16 cellular contexts compared by ENCODE assay signal in genomic region chr9:136645343-136645902, GRCh38. TPM values are rescaled to one million over a fixed set of nuclear protein-coding genes. Genes with fewer than 3 reads are reported as not detected.
DNase-seq lines count a peak whose midpoint lies in the region; ATAC-seq and TF ChIP-seq lines count a peak whose summit lies in the region.
"Had no signal": no experiment of that assay in that cellular context is flagged by ENCODE, and none has a peak within 500 bp of the region (broad histone marks: within the 10 kb centered on the region; RNA-seq: fewer than 3 reads in every experiment).

No MANE protein-coding gene starts in this region.

- TF ChIP-seq CTCF in GM12865 (IDR thresholded peaks at IDR 0.05; ENCODE audit: insufficient read depth, low read depth, low read length, missing control alignments) = no peak
- no peak for TF ChIP-seq CTCF in coronary artery (IDR thresholded peaks at IDR 0.05)
- no peak for TF ChIP-seq CTCF in lower lobe of right lung (IDR thresholded peaks at IDR 0.05)
- no peak for TF ChIP-seq CTCF in stomach (IDR thresholded peaks at IDR 0.05)

- ATAC-seq in lower lobe of right lung = no peak
- ATAC-seq in HG02852 (IDR thresholded peaks at IDR 0.05; ENCODE audit: unreplicated experiment) = no peak
- no peak for ATAC-seq in GM21786 (IDR thresholded peaks at IDR 0.05; ENCODE audit: unreplicated experiment)

- no peak for TF ChIP-seq POLR2A in stomach (IDR thresholded peaks at IDR 0.05)

- intact Hi-C loops in lower lobe of right lung (cut with DNase I) = no loop called here
- intact Hi-C loops in stomach (cut with DNase I; ENCODE audit: low total_unique reads) = no loop called here
- intact Hi-C loops in head of caudate nucleus (cut with DNase I) = no loop called here

- H3K27me3 ChIP-seq in lower lobe of right lung (ENCODE audit: low read depth) (no peaks in the 10 kb centered on the region), stomach (peaks cover 3 to 56% (median 21%) of the 10 kb centered on the region in 3 donors), MG63 (no peaks in the 10 kb centered on the region)
- H3K27me3 ChIP-seq: body of pancreas had no signal

- peaks cover 50% of the 10 kb centered on the region for H3K4me1 ChIP-seq in lower lobe of right lung
- H3K4me1 ChIP-seq in stomach = peaks cover 25 to 36% (median 29%) of the 10 kb centered on the region in 4 donors

- H3K9me3 ChIP-seq in lower lobe of right lung (no peaks in the 10 kb centered on the region), stomach (no peaks in the 10 kb centered on the region), MG63 (no peaks in the 10 kb centered on the region)
- H3K9me3 ChIP-seq: body of pancreas had no signal

- DNase-seq in GM12865 (ENCODE audit: low read depth) (no peak), coronary artery (ENCODE audit: low spot score) (no peak), lower lobe of right lung (peak; percentile 57), stomach (no peak), MG63 (no peak), head of caudate nucleus (no peak)
- DNase-seq: activated CD8-positive, alpha-beta T cell treated with anti-CD3 and anti-CD28 coated beads, Interleukin-2, amount 10 ng/mL, durations not matched to agents 7 days and 5 days; activated effector memory CD4-positive, alpha-beta T cell treated with anti-CD3 and anti-CD28 coated beads, Interleukin-2, amount 50 U/mL, for 16 hours; DMS79; natural killer cell; NCI-H1436 treated with DMSO at 0.1 percent for 48 hours; NCI-H345 had no signal

- TF ChIP-seq EP300 in stomach (IDR thresholded peaks at IDR 0.05) = no peak

- 72 to 80% (median 77%) methylated on average over 6 to 18 of the region's 18 CpGs for WGBS in stomach, 5 donors

- H3K27ac ChIP-seq in coronary artery (peak overlapping the region in 1 of 2 donors; percentile 81), lower lobe of right lung (peak overlapping the region; percentile 89), stomach (peak overlapping the region; percentile 26 to 81 (median 70))
- H3K27ac ChIP-seq: KMS-11 had no signal

- H3K36me3 ChIP-seq in lower lobe of right lung (no peaks in the 10 kb centered on the region), stomach (no peaks in the 10 kb centered on the region), MG63 (no peaks in the 10 kb centered on the region)

- H3K4me3 ChIP-seq in GM12865 (ENCODE audit: low read depth, low read length) (peak overlapping the region; percentile 50), coronary artery (peak overlapping the region; percentile 64), lower lobe of right lung (peak overlapping the region; percentile 51), stomach (peak overlapping the region in 1 of 4 donors; percentile 33), MG63 (no peak overlapping the region)
- H3K4me3 ChIP-seq: body of pancreas had no signal

RNA-seq across cellular contexts. Expression of gene EGFL7, which starts 17.3 kb away (rescaled TPM):
- 230 TPM for total RNA-seq in lower lobe of right lung
- total RNA-seq in stomach = 1,000 to 10,000 TPM in 1 of 5 donors, 10 to 100 TPM in 4; 20.9 to 1,085 (median 42.0) TPM
- polyA plus RNA-seq in stomach = 100 to 1,000 TPM in 1 of 3 donors, 10 to 100 TPM in 2; 44.8 to 113 (median 79.2) TPM
- 24.5 and 25.9 TPM in 2 replicates for total RNA-seq in MG63 (2014; rRNA removed; shearing (Covaris generic); ENCODE audit: low replicate concordance)

RNA-seq across cellular contexts. Expression of gene AGPAT2, which starts 41.8 kb away (rescaled TPM):
- total RNA-seq in lower lobe of right lung (106 TPM), stomach (100 to 1,000 TPM in 2 of 5 donors, 10 to 100 TPM in 3; 49.6 to 135 (median 68.8) TPM)
- 10 to 100 TPM; 32.7 to 88.7 (median 75.1) TPM for polyA plus RNA-seq in stomach
- total RNA-seq in MG63 (2014; rRNA removed; shearing (Covaris generic); ENCODE audit: low replicate concordance) = 58.8 and 116 TPM in 2 replicates
